8 cellular contexts compared by ENCODE assay signal in the genomic region with DNA sequence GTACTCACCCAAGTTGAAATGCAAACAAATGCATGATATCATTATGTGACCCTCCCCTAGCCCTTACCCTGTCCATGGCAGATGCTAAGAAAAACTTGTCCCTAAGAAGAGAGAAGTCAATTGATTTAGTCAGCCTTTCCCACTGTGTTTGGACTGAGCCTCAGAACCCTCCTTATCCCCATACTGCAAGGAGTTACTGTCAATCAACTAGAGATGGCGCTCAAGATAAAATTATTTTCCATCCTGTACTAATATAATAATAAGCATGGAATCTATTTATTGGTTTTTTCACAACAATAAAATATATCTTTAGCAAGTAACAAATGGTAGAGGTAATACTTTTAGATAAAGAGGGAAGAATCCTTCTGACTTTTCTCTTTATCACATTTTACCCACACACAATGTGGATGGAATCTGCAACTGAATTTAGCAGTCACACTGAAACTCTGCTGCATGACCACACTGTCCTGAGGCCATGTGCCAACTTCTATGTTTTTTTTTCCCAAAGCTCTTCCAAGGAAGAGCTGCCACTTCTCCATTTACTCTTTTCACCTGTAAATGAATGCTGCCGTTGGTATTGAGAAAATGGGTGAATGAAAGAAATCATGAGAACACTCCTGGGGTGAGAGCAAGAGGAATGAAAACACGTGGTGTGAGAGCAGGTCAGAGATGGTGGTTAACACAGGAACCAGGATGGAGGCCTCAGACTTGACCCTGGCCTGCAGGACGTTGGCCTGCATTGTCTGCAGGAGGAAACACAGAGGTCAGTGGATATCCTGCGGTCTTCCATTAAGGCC. TPM values are rescaled to one million over a fixed set of nuclear protein-coding genes. Genes with fewer than 3 reads are reported as not detected.
DNase-seq lines count a peak whose midpoint lies in the region; ATAC-seq and TF ChIP-seq lines count a peak whose summit lies in the region.

No MANE protein-coding gene starts in this region.

- no peaks in the 10 kb centered on the region for H3K27me3 Mint-ChIP-seq in activated T-cell treated with anti-CD3 and anti-CD28 coated beads, Interleukin-2, amount 50 U/mL, for 24 hours

- intact Hi-C loops in right cardiac atrium (cut with DNase I) = no loop called here
- intact Hi-C loops in thyroid gland (cut with DNase I) = no loop called here

- TF ChIP-seq CTCF in thyroid gland (IDR thresholded peaks at IDR 0.05) = peak in 1 of 6 experiments; percentile 9

- H3K36me3 ChIP-seq in thyroid gland = no peaks in the 10 kb centered on the region

- no peaks in the 10 kb centered on the region for H3K9me3 ChIP-seq in right cardiac atrium (ENCODE audit: control insufficient read depth, low read length)
- H3K9me3 ChIP-seq in thyroid gland = no peaks in the 10 kb centered on the region

- 52% methylated on average over 5 of the region's 5 CpGs for WGBS in right cardiac atrium
- WGBS in thyroid gland, 2 donors = 53 to 68% methylated on average over 5 of the region's 5 CpGs

- TF ChIP-seq POLR2A in thyroid gland (IDR thresholded peaks at IDR 0.05) = no peak

- H3K4me3 ChIP-seq in right cardiac atrium (ENCODE audit: low read length) (no peak overlapping the region), thyroid gland (replicated peaks in 1 of 3) (no peak overlapping the region)

- no peaks in the 10 kb centered on the region for H3K27me3 ChIP-seq in right cardiac atrium (ENCODE audit: control insufficient read depth, insufficient read depth)
- no peaks in the 10 kb centered on the region for H3K27me3 ChIP-seq in thyroid gland

- H3K27ac ChIP-seq in right cardiac atrium (ENCODE audit: low read length) = no peak overlapping the region
- peak overlapping the region; percentile 76 to 89 (median 87) for H3K27ac ChIP-seq in thyroid gland

- ATAC-seq in SK-N-SH treated with all-trans-retinoic acid at 6 μM for 48 hours = no peak
- ATAC-seq in right cardiac atrium = peak; percentile 38 to 78
- ATAC-seq in HG03460 (IDR thresholded peaks at IDR 0.05; ENCODE audit: unreplicated experiment) = no peak
- no peak for ATAC-seq in HG03025 (IDR thresholded peaks at IDR 0.05; ENCODE audit: low FRiP score, unreplicated experiment)

- H3K4me1 ChIP-seq in right cardiac atrium (ENCODE audit: control insufficient read depth, insufficient read depth, low read length) (peaks cover 11% of the 10 kb centered on the region), thyroid gland (peaks cover 74 to 90% of the 10 kb centered on the region in 2 donors)

- peaks cover 99% of the 10 kb centered on the region for H3K4me1 Mint-ChIP-seq in activated T-cell treated with anti-CD3 and anti-CD28 coated beads, Interleukin-2, amount 50 U/mL, for 24 hours (ENCODE audit: low read depth)

- H3K9me3 Mint-ChIP-seq in activated T-cell treated with anti-CD3 and anti-CD28 coated beads, Interleukin-2, amount 50 U/mL, for 24 hours = no peaks in the 10 kb centered on the region

- peak overlapping the region; percentile 10 for H3K4me3 Mint-ChIP-seq in activated T-cell treated with anti-CD3 and anti-CD28 coated beads, Interleukin-2, amount 50 U/mL, for 24 hours

- H3K27ac Mint-ChIP-seq in activated T-cell treated with anti-CD3 and anti-CD28 coated beads, Interleukin-2, amount 50 U/mL, for 24 hours = peak overlapping the region; percentile 99

- DNase-seq in activated T-cell treated with anti-CD3 and anti-CD28 coated beads, Interleukin-2, amount 50 U/mL, for 24 hours = no peak
- DNase-seq in activated T-cell treated with anti-CD3 and anti-CD28 coated beads, Interleukin-2, amount 50 U/mL, for 48 hours = no peak
- peak in 1 of 3 donors; percentile 53 for DNase-seq in right cardiac atrium
- DNase-seq in thyroid gland = no peak
- DNase-seq in OCI-M2 (lab: John Stamatoyannopoulos, UW; ENCODE audit: unreplicated experiment) = no peak

- no peaks in the 10 kb centered on the region for H3K36me3 Mint-ChIP-seq in activated T-cell treated with anti-CD3 and anti-CD28 coated beads, Interleukin-2, amount 50 U/mL, for 24 hours (ENCODE audit: low read depth)

TF ChIP-seq in SK-N-SH treated with all-trans-retinoic acid at 6 μM for 48 hours, 23 proteins besides CTCF, POLR2A, EP300 and RAD21:
- TF ChIP-seq ESRRG (CRISPR knock-in tag; IDR thresholded peaks at IDR 0.05) (no peak), ZC3H10 (CRISPR knock-in tag; IDR thresholded peaks at IDR 0.05) (peak; percentile 10; the same call in 1 of the 2 replicates)

RNA-seq across cellular contexts. Expression of a gene that starts 10.5 kb away (rescaled TPM):
- 10 to 100 TPM in 2 of 4 donors, 1 to 10 TPM in 2; 7.1 to 13.3 (median 9.8) TPM for total RNA-seq in right cardiac atrium
- polyA plus RNA-seq in right cardiac atrium = 3.6 TPM
- total RNA-seq in thyroid gland = 100 to 1,000 TPM in 3 of 4 donors, 10 to 100 TPM in 1; 89.6 to 174 (median 122) TPM

Comparison
In these comparisons a context has a peak if more than half of its experiments do, and no peak if none do; other contexts are left out.
1. ATAC-seq: peak in right cardiac atrium (2 of 2); none in SK-N-SH treated with all-trans-retinoic acid at 6 μM for 48 hours (single experiment), HG03460 (single experiment) and HG03025 (single experiment).
2. RNA of a gene that starts 10.5 kb away (total RNA-seq): 89.6 to 174 TPM in thyroid gland; 7.1 to 13.3 TPM in right cardiac atrium; every median in the first group is over 4 times any median in the second.